ENCODE assay signal across 1 cellular context in the genomic region with DNA sequence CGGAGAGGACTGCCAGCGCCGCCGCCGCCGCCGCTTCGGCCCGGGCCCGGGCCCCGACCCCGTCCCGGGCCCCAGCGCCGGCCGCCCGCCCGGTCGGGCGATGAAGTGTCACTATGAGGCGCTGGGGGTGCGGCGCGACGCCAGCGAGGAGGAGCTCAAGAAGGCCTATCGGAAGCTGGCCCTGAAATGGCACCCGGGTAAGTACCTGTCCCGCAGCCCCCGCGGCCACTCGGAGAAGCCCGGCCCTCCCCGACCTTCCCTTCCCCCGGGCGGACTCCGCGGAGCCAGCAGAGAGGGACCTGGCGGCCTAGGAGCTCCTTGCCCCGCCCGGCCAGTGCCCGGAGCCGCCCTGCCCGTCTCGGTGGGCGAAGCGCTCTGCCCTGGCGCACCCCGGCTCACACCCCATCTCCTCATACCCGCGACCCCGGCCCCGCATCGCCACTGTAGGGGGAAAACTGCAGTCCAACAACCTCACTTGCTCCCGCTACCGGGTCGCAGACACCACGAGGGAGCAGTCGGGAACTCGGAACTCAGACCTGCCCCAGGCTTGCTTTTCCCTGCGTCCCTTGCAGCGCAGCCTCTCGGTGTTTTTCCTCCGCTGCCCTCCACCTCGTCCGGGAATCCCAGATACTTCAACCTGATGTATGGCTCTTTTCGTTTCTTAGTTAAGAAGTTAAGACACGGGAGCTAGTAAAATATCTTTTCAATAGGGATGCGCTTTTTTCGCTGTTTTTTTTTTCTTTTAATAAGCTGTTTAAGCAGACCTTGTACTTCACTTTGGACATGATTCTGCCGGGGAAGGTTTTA.
TF ChIP-seq lines count a peak whose summit lies in the region.

No MANE protein-coding gene starts in this region.

TF ChIP-seq in GM12878, 131 proteins besides CTCF, POLR2A, EP300 and RAD21 (continued from another document):
- TF ChIP-seq, protein P1, sequence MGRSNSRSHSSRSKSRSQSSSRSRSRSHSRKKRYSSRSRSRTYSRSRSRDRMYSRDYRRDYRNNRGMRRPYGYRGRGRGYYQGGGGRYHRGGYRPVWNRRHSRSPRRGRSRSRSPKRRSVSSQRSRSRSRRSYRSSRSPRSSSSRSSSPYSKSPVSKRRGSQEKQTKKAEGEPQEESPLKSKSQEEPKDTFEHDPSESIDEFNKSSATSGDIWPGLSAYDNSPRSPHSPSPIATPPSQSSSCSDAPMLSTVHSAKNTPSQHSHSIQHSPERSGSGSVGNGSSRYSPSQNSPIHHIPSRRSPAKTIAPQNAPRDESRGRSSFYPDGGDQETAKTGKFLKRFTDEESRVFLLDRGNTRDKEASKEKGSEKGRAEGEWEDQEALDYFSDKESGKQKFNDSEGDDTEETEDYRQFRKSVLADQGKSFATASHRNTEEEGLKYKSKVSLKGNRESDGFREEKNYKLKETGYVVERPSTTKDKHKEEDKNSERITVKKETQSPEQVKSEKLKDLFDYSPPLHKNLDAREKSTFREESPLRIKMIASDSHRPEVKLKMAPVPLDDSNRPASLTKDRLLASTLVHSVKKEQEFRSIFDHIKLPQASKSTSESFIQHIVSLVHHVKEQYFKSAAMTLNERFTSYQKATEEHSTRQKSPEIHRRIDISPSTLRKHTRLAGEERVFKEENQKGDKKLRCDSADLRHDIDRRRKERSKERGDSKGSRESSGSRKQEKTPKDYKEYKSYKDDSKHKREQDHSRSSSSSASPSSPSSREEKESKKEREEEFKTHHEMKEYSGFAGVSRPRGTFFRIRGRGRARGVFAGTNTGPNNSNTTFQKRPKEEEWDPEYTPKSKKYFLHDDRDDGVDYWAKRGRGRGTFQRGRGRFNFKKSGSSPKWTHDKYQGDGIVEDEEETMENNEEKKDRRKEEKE (IDR thresholded peaks at IDR 0.05) = no peak
- TF ChIP-seq TCF3 (IDR thresholded peaks at IDR 0.05; ENCODE audit: borderline replicate concordance, insufficient read depth, low read depth, low read length) (no peak), ZBED1 (IDR thresholded peaks at IDR 0.05; ENCODE audit: borderline replicate concordance) (no peak), NBN (IDR thresholded peaks at IDR 0.05) (0 out of 2 replicates have a peak, but pooled peaks have one; percentile 45), SMARCA5 (IDR thresholded peaks at IDR 0.05) (peak; percentile 35; the same call in 1 of the 2 replicates), SREBF2 (IDR thresholded peaks at IDR 0.05; ENCODE audit: low read length) (no peak), SMC3 (IDR thresholded peaks at IDR 0.05; ENCODE audit: borderline replicate concordance, low read length) (no peak), HCFC1 (IDR thresholded peaks at IDR 0.05; ENCODE audit: low read length) (peak; percentile 21; the same call in 1 of the 2 replicates)
- TF ChIP-seq, protein P2, sequence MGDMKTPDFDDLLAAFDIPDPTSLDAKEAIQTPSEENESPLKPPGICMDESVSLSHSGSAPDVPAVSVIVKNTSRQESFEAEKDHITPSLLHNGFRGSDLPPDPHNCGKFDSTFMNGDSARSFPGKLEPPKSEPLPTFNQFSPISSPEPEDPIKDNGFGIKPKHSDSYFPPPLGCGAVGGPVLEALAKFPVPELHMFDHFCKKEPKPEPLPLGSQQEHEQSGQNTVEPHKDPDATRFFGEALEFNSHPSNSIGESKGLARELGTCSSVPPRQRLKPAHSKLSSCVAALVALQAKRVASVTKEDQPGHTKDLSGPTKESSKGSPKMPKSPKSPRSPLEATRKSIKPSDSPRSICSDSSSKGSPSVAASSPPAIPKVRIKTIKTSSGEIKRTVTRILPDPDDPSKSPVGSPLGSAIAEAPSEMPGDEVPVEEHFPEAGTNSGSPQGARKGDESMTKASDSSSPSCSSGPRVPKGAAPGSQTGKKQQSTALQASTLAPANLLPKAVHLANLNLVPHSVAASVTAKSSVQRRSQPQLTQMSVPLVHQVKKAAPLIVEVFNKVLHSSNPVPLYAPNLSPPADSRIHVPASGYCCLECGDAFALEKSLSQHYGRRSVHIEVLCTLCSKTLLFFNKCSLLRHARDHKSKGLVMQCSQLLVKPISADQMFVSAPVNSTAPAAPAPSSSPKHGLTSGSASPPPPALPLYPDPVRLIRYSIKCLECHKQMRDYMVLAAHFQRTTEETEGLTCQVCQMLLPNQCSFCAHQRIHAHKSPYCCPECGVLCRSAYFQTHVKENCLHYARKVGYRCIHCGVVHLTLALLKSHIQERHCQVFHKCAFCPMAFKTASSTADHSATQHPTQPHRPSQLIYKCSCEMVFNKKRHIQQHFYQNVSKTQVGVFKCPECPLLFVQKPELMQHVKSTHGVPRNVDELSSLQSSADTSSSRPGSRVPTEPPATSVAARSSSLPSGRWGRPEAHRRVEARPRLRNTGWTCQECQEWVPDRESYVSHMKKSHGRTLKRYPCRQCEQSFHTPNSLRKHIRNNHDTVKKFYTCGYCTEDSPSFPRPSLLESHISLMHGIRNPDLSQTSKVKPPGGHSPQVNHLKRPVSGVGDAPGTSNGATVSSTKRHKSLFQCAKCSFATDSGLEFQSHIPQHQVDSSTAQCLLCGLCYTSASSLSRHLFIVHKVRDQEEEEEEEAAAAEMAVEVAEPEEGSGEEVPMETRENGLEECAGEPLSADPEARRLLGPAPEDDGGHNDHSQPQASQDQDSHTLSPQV (IDR thresholded peaks at IDR 0.05) = no peak
